1 cellular context compared by ENCODE assay signal in genomic region chr17:19010729-19011505, GRCh38.
TF ChIP-seq lines count a peak whose summit lies in the region.

No MANE protein-coding gene starts in this region.

TF ChIP-seq in HCT116, 20 proteins besides CTCF, POLR2A, EP300 and RAD21 (continued from another document):
- TF ChIP-seq, protein P1, sequence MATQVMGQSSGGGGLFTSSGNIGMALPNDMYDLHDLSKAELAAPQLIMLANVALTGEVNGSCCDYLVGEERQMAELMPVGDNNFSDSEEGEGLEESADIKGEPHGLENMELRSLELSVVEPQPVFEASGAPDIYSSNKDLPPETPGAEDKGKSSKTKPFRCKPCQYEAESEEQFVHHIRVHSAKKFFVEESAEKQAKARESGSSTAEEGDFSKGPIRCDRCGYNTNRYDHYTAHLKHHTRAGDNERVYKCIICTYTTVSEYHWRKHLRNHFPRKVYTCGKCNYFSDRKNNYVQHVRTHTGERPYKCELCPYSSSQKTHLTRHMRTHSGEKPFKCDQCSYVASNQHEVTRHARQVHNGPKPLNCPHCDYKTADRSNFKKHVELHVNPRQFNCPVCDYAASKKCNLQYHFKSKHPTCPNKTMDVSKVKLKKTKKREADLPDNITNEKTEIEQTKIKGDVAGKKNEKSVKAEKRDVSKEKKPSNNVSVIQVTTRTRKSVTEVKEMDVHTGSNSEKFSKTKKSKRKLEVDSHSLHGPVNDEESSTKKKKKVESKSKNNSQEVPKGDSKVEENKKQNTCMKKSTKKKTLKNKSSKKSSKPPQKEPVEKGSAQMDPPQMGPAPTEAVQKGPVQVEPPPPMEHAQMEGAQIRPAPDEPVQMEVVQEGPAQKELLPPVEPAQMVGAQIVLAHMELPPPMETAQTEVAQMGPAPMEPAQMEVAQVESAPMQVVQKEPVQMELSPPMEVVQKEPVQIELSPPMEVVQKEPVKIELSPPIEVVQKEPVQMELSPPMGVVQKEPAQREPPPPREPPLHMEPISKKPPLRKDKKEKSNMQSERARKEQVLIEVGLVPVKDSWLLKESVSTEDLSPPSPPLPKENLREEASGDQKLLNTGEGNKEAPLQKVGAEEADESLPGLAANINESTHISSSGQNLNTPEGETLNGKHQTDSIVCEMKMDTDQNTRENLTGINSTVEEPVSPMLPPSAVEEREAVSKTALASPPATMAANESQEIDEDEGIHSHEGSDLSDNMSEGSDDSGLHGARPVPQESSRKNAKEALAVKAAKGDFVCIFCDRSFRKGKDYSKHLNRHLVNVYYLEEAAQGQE (IDR thresholded peaks at IDR 0.05; ENCODE audit: low read depth): no peak
- no peak for TF ChIP-seq MAX (IDR thresholded peaks at IDR 0.05)
- TF ChIP-seq, protein P2, sequence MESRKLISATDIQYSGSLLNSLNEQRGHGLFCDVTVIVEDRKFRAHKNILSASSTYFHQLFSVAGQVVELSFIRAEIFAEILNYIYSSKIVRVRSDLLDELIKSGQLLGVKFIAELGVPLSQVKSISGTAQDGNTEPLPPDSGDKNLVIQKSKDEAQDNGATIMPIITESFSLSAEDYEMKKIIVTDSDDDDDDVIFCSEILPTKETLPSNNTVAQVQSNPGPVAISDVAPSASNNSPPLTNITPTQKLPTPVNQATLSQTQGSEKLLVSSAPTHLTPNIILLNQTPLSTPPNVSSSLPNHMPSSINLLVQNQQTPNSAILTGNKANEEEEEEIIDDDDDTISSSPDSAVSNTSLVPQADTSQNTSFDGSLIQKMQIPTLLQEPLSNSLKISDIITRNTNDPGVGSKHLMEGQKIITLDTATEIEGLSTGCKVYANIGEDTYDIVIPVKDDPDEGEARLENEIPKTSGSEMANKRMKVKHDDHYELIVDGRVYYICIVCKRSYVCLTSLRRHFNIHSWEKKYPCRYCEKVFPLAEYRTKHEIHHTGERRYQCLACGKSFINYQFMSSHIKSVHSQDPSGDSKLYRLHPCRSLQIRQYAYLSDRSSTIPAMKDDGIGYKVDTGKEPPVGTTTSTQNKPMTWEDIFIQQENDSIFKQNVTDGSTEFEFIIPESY (IDR thresholded peaks at IDR 0.05; ENCODE audit: extremely low read depth, insufficient replicate concordance, low read length): no peak
- no peak for TF ChIP-seq EZH2 (IDR thresholded peaks at IDR 0.05)
- no peak for TF ChIP-seq SIN3A (IDR thresholded peaks at IDR 0.05; ENCODE audit: low read depth)
- no peak for TF ChIP-seq ELF1 (IDR thresholded peaks at IDR 0.05; ENCODE audit: borderline replicate concordance, low read depth)
